ENCODE assay signal across 1 cellular context in the genomic region with DNA sequence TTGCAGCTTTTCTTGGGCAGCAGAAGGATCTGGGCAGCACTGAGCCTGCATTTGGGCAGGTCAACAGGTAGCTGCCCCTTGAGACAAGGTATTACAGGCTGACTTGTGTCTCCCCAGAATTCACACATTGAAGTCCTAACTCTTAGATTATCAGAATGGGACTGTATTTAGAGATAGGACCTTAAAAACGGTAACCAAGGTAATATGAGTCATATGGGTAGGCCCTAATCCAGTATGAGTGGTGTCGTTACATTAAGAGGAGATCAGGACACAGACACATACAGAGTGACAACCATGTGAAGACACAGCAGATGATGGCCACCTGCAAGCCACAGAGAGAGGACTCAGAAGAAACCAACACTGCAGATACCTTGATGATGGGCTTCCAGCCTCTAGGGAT.
TF ChIP-seq lines count a peak whose summit lies in the region.

No MANE protein-coding gene starts in this region.

TF ChIP-seq in K562, 482 proteins besides CTCF, POLR2A, EP300 and RAD21:
- TF ChIP-seq ZNF232 (CRISPR knock-in tag; IDR thresholded peaks at IDR 0.05) (no peak), ZC3H4 (CRISPR knock-in tag; IDR thresholded peaks at IDR 0.05; ENCODE audit: borderline replicate concordance) (no peak), HDAC6 (IDR thresholded peaks at IDR 0.05; ENCODE audit: low read depth, low read length) (no peak), ZFX (CRISPR knock-in tag; IDR thresholded peaks at IDR 0.05) (peak; percentile 28; the same call in 1 of the 2 replicates), TCF3 (CRISPR knock-in tag; IDR thresholded peaks at IDR 0.05) (0 out of 2 replicates have a peak, but pooled peaks have one; percentile 37), NCOA1 (IDR thresholded peaks at IDR 0.05; ENCODE audit: low read depth) (no peak), FOSL1 (tag; conservative IDR thresholded peaks at IDR 0.05) (peak; percentile 77), JUND (IDR thresholded peaks at IDR 0.05; ENCODE audit: borderline replicate concordance, low read depth, low read length) (peak; percentile 76), JUND (tag; IDR thresholded peaks at IDR 0.05; ENCODE audit: borderline replicate concordance, low read depth, low read length) (peak; percentile 77; the same call in 2 of the 3 replicates), LCOR (CRISPR knock-in tag; IDR thresholded peaks at IDR 0.05) (0 out of 2 replicates have a peak, but pooled peaks have one; percentile 20), RFX1 (IDR thresholded peaks at IDR 0.05) (peak; percentile 52), POLR2AphosphoS5 (IDR thresholded peaks at IDR 0.05; ENCODE audit: control insufficient read depth, insufficient read depth, low read depth, low read length) (no peak)
- TF ChIP-seq, protein P1, sequence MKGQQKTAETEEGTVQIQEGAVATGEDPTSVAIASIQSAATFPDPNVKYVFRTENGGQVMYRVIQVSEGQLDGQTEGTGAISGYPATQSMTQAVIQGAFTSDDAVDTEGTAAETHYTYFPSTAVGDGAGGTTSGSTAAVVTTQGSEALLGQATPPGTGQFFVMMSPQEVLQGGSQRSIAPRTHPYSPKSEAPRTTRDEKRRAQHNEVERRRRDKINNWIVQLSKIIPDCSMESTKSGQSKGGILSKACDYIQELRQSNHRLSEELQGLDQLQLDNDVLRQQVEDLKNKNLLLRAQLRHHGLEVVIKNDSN (CRISPR knock-in tag; IDR thresholded peaks at IDR 0.05): no peak
- TF ChIP-seq, protein P2, sequence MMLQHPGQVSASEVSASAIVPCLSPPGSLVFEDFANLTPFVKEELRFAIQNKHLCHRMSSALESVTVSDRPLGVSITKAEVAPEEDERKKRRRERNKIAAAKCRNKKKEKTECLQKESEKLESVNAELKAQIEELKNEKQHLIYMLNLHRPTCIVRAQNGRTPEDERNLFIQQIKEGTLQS (IDR thresholded peaks at IDR 0.05): peak; percentile 53; the same call in 1 of the 2 replicates
- TF ChIP-seq, protein P2 (CRISPR knock-in tag; conservative IDR thresholded peaks at IDR 0.05): no peak
